Comparison of ENCODE assay signal across 1 cellular context in the genomic region with DNA sequence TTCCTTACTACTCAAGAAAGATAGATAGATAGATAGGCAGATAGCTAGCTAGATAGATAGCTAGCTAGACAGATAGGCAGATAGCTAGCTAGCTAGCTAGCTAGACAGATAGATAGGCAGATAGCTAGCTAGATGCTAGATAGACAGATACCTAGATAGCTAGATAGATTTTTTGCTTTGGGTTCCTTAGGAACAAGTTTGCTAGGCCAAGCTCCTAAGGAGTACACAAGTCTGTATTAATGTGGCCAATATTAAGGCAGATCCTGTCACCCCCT.
A peak's percentile ranks its signal among the peaks of the same experiment; 100 is the strongest.
TF ChIP-seq lines count a peak whose summit lies in the region.

No MANE protein-coding gene starts in this region.

TF ChIP-seq in K562, 482 proteins besides CTCF, POLR2A, EP300 and RAD21:
- no peak for TF ChIP-seq ZNF778 (CRISPR knock-in tag; IDR thresholded peaks at IDR 0.05)
- TF ChIP-seq, protein P1, sequence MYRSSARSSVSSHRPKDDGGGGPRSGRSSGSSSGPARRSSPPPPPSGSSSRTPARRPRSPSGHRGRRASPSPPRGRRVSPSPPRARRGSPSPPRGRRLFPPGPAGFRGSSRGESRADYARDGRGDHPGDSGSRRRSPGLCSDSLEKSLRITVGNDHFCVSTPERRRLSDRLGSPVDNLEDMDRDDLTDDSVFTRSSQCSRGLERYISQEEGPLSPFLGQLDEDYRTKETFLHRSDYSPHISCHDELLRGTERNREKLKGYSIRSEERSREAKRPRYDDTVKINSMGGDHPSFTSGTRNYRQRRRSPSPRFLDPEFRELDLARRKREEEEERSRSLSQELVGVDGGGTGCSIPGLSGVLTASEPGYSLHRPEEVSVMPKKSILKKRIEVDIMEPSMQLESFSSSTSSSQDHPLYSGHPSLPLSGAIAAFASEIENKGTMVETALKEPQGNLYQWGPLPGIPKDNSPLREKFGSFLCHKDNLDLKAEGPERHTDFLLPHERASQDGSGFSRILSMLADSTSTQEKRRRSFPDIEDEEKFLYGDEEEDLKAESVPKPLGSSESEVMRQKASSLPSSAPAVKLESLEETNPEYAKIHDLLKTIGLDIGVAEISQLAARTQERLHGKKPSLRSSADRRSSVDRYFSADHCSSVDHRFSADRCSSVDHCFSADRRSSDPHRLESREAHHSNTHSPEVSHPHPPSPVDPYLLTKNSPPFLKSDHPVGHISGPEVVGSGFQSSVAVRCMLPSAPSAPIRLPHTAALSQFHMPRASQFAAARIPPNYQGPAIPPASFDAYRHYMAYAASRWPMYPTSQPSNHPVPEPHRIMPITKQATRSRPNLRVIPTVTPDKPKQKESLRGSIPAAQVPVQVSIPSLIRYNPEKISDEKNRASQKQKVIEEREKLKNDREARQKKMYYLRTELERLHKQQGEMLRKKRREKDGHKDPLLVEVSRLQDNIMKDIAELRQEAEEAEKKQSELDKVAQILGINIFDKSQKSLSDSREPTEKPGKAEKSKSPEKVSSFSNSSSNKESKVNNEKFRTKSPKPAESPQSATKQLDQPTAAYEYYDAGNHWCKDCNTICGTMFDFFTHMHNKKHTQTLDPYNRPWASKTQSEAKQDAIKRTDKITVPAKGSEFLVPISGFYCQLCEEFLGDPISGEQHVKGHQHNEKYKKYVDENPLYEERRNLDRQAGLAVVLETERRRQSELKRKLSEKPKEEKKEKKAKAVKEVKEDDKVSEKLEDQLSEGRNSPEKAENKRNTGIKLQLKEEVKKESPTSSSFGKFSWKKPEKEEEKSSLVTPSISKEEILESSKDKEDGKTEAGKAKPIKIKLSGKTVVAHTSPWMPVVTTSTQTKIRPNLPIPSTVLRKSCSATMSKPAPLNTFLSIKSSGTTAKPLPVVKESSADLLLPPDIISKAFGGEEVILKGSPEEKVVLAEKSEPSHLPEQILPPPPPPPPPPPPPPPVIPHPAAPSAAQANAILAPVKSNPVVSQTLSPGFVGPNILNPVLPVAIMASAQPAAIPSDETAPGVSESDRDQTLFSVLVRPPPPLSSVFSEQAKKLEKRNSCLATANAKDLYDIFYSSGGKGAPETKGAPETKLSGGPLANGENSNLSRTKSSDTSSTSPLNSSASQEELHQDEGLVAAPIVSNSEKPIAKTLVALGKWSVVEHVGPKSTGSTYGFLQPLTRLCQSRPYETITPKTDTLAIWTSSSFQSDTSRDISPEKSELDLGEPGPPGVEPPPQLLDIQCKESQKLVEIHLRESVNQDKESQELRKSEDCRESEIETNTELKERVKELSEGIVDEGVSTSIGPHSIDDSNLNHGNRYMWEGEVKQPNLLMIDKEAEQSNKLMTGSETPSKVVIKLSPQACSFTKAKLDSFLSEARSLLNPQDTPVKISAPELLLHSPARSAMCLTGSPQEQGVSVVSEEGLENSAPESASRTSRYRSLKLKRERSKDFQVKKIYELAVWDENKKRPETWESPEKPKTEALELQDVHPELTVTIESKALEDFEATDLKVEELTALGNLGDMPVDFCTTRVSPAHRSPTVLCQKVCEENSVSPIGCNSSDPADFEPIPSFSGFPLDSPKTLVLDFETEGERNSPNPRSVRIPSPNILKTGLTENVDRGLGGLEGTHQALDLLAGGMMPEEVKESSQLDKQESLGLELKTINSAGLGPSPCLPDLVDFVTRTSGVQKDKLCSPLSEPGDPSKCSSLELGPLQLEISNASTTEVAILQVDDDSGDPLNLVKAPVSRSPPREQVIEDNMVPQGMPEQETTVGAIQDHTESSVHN (IDR thresholded peaks at IDR 0.05; ENCODE audit: borderline replicate concordance in 1 of 2, low read depth in 1 of 2) = no peak
- 0 out of 2 replicates have a peak, but pooled peaks have one; percentile 1 for TF ChIP-seq ELF2 (CRISPR knock-in tag; IDR thresholded peaks at IDR 0.05)
- TF ChIP-seq SREBF2 (CRISPR knock-in tag; IDR thresholded peaks at IDR 0.05) = no peak
- no peak for TF ChIP-seq NFYB (IDR thresholded peaks at IDR 0.05; ENCODE audit: extremely low read depth, insufficient read length)
- no peak for TF ChIP-seq ILF3 (IDR thresholded peaks at IDR 0.05; ENCODE audit: borderline replicate concordance)
- no peak for TF ChIP-seq ZNF239 (CRISPR knock-in tag; IDR thresholded peaks at IDR 0.05)
- no peak for TF ChIP-seq CCNT2 (IDR thresholded peaks at IDR 0.05; ENCODE audit: borderline replicate concordance, extremely low read depth, insufficient read length, low read depth, low read length)
- no peak for TF ChIP-seq LCOR (CRISPR knock-in tag; IDR thresholded peaks at IDR 0.05)
- TF ChIP-seq, protein P2, sequence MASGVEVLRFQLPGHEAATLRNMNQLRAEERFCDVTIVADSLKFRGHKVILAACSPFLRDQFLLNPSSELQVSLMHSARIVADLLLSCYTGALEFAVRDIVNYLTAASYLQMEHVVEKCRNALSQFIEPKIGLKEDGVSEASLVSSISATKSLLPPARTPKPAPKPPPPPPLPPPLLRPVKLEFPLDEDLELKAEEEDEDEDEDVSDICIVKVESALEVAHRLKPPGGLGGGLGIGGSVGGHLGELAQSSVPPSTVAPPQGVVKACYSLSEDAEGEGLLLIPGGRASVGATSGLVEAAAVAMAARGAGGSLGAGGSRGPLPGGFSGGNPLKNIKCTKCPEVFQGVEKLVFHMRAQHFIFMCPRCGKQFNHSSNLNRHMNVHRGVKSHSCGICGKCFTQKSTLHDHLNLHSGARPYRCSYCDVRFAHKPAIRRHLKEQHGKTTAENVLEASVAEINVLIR (CRISPR knock-in tag; IDR thresholded peaks at IDR 0.05) = no peak
- TF ChIP-seq, protein P3, sequence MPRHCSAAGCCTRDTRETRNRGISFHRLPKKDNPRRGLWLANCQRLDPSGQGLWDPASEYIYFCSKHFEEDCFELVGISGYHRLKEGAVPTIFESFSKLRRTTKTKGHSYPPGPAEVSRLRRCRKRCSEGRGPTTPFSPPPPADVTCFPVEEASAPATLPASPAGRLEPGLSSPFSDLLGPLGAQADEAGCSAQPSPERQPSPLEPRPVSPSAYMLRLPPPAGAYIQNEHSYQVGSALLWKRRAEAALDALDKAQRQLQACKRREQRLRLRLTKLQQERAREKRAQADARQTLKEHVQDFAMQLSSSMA (CRISPR knock-in tag; IDR thresholded peaks at IDR 0.05) = no peak
- TF ChIP-seq, protein P4, sequence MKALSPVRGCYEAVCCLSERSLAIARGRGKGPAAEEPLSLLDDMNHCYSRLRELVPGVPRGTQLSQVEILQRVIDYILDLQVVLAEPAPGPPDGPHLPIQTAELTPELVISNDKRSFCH (CRISPR knock-in tag; IDR thresholded peaks at IDR 0.05) = peak; percentile 3; the same call in 1 of the 2 replicates
- TF ChIP-seq, protein P4 (tag; IDR thresholded peaks at IDR 0.05) = no peak
- 0 out of 2 replicates have a peak, but pooled peaks have one; percentile 57 for TF ChIP-seq GABPB2 (CRISPR knock-in tag; conservative IDR thresholded peaks at IDR 0.05)
- no peak for TF ChIP-seq GABPA (tag; conservative IDR thresholded peaks at IDR 0.05; ENCODE audit: low read depth)
- no peak for TF ChIP-seq SRSF1 (IDR thresholded peaks at IDR 0.05; ENCODE audit: low read depth, low read length)
- no peak for TF ChIP-seq COPS2 (conservative IDR thresholded peaks at IDR 0.05)
- no peak for TF ChIP-seq PCBP1 (IDR thresholded peaks at IDR 0.05; ENCODE audit: low read depth, low read length, poor library complexity, severe bottlenecking)
- TF ChIP-seq, protein P5, sequence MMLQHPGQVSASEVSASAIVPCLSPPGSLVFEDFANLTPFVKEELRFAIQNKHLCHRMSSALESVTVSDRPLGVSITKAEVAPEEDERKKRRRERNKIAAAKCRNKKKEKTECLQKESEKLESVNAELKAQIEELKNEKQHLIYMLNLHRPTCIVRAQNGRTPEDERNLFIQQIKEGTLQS (IDR thresholded peaks at IDR 0.05) = no peak
- TF ChIP-seq, protein P5 (CRISPR knock-in tag; conservative IDR thresholded peaks at IDR 0.05) = no peak
- no peak for TF ChIP-seq TEAD1 (CRISPR knock-in tag; IDR thresholded peaks at IDR 0.05)
- TF ChIP-seq SP2 (IDR thresholded peaks at IDR 0.05; ENCODE audit: extremely low read depth, low read depth, low read length, poor library complexity, severe bottlenecking) = no peak
- TF ChIP-seq ESRRA (IDR thresholded peaks at IDR 0.05; ENCODE audit: borderline replicate concordance, low read depth) = no peak
- TF ChIP-seq, protein P6, sequence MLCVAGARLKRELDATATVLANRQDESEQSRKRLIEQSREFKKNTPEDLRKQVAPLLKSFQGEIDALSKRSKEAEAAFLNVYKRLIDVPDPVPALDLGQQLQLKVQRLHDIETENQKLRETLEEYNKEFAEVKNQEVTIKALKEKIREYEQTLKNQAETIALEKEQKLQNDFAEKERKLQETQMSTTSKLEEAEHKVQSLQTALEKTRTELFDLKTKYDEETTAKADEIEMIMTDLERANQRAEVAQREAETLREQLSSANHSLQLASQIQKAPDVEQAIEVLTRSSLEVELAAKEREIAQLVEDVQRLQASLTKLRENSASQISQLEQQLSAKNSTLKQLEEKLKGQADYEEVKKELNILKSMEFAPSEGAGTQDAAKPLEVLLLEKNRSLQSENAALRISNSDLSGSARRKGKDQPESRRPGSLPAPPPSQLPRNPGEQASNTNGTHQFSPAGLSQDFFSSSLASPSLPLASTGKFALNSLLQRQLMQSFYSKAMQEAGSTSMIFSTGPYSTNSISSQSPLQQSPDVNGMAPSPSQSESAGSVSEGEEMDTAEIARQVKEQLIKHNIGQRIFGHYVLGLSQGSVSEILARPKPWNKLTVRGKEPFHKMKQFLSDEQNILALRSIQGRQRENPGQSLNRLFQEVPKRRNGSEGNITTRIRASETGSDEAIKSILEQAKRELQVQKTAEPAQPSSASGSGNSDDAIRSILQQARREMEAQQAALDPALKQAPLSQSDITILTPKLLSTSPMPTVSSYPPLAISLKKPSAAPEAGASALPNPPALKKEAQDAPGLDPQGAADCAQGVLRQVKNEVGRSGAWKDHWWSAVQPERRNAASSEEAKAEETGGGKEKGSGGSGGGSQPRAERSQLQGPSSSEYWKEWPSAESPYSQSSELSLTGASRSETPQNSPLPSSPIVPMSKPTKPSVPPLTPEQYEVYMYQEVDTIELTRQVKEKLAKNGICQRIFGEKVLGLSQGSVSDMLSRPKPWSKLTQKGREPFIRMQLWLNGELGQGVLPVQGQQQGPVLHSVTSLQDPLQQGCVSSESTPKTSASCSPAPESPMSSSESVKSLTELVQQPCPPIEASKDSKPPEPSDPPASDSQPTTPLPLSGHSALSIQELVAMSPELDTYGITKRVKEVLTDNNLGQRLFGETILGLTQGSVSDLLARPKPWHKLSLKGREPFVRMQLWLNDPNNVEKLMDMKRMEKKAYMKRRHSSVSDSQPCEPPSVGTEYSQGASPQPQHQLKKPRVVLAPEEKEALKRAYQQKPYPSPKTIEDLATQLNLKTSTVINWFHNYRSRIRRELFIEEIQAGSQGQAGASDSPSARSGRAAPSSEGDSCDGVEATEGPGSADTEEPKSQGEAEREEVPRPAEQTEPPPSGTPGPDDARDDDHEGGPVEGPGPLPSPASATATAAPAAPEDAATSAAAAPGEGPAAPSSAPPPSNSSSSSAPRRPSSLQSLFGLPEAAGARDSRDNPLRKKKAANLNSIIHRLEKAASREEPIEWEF (CRISPR knock-in tag; IDR thresholded peaks at IDR 0.05) = no peak
- TF ChIP-seq HDAC2 (IDR thresholded peaks at IDR 0.05) = no peak
- TF ChIP-seq, protein P7, sequence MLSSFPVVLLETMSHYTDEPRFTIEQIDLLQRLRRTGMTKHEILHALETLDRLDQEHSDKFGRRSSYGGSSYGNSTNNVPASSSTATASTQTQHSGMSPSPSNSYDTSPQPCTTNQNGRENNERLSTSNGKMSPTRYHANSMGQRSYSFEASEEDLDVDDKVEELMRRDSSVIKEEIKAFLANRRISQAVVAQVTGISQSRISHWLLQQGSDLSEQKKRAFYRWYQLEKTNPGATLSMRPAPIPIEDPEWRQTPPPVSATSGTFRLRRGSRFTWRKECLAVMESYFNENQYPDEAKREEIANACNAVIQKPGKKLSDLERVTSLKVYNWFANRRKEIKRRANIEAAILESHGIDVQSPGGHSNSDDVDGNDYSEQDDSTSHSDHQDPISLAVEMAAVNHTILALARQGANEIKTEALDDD (IDR thresholded peaks at IDR 0.05) = peak; percentile 21; the same call in 1 of the 2 replicates
- TF ChIP-seq, protein P8, sequence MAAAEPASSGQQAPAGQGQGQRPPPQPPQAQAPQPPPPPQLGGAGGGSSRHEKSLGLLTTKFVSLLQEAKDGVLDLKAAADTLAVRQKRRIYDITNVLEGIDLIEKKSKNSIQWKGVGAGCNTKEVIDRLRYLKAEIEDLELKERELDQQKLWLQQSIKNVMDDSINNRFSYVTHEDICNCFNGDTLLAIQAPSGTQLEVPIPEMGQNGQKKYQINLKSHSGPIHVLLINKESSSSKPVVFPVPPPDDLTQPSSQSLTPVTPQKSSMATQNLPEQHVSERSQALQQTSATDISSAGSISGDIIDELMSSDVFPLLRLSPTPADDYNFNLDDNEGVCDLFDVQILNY (CRISPR knock-in tag; IDR thresholded peaks at IDR 0.05) = no peak
- TF ChIP-seq EGR1 (conservative IDR thresholded peaks at IDR 0.05) = no peak
- TF ChIP-seq BDP1 (IDR thresholded peaks at IDR 0.05; ENCODE audit: insufficient read depth, insufficient read length) = no peak
- TF ChIP-seq, protein P9, sequence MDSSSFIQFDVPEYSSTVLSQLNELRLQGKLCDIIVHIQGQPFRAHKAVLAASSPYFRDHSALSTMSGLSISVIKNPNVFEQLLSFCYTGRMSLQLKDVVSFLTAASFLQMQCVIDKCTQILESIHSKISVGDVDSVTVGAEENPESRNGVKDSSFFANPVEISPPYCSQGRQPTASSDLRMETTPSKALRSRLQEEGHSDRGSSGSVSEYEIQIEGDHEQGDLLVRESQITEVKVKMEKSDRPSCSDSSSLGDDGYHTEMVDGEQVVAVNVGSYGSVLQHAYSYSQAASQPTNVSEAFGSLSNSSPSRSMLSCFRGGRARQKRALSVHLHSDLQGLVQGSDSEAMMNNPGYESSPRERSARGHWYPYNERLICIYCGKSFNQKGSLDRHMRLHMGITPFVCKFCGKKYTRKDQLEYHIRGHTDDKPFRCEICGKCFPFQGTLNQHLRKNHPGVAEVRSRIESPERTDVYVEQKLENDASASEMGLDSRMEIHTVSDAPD (CRISPR knock-in tag; IDR thresholded peaks at IDR 0.05) = no peak
- no peak for TF ChIP-seq E2F3 (CRISPR knock-in tag; IDR thresholded peaks at IDR 0.05)
